Comparison of ENCODE assay signal across 14 cellular contexts in genomic region chr5:76684012-76684731, GRCh38.
"Had no signal": no experiment of that assay in that cellular context is flagged by ENCODE, and none has a peak within 500 bp of the region (broad histone marks: within the 10 kb centered on the region; RNA-seq: fewer than 3 reads in every experiment).

No MANE protein-coding gene starts in this region.

- H3K4me3 ChIP-seq: gastroesophageal sphincter, stomach, thoracic aorta had no signal

- H3K4me3 Mint-ChIP-seq: activated CD4-positive, alpha-beta memory T cell treated with anti-CD3 and anti-CD28 coated beads, Interleukin-2, amount 10 ng/mL, durations not matched to agents 7 days and 5 days; neural crest cell had no signal

- H3K27ac ChIP-seq: epithelial cell of prostate, gastroesophageal sphincter, stomach, thoracic aorta had no signal

- H3K9me3 Mint-ChIP-seq: activated CD4-positive, alpha-beta memory T cell treated with anti-CD3 and anti-CD28 coated beads, Interleukin-2, amount 10 ng/mL, durations not matched to agents 7 days and 5 days had no signal

- H3K36me3 ChIP-seq: gastroesophageal sphincter, thoracic aorta had no signal

- H3K27me3 ChIP-seq: gastroesophageal sphincter, stomach had no signal

- DNase-seq: activated CD4-positive, alpha-beta memory T cell treated with anti-CD3 and anti-CD28 coated beads, Interleukin-2, amount 10 ng/mL, durations not matched to agents 7 days and 5 days; activated CD4-positive, alpha-beta T cell treated with anti-CD3 and anti-CD28 coated beads for 1 hour; activated naive CD4-positive, alpha-beta T cell; aorta; effector CD8-positive, alpha-beta T cell; hypothalamus; stimulated activated CD4-positive, alpha-beta T cell treated with anti-CD3 and anti-CD28 coated beads, Interleukin-15, amount 100 ng/mL, for 24 hours; stimulated activated CD4-positive, alpha-beta T cell treated with anti-CD3 and anti-CD28 coated beads, Interleukin-4, amount 100 ng/mL, for 4 hours; stomach; T-helper 9 cell had no signal

- H3K27ac Mint-ChIP-seq: activated CD4-positive, alpha-beta memory T cell treated with anti-CD3 and anti-CD28 coated beads, Interleukin-2, amount 10 ng/mL, durations not matched to agents 7 days and 5 days had no signal

- H3K9me3 ChIP-seq: gastroesophageal sphincter, stomach, thoracic aorta had no signal

- H3K4me1 ChIP-seq: gastroesophageal sphincter had no signal

- ATAC-seq: gastroesophageal sphincter had no signal

- H3K27me3 Mint-ChIP-seq: activated CD4-positive, alpha-beta memory T cell treated with anti-CD3 and anti-CD28 coated beads, Interleukin-2, amount 10 ng/mL, durations not matched to agents 7 days and 5 days had no signal
